23 cellular contexts compared by ENCODE assay signal in the genomic region with DNA sequence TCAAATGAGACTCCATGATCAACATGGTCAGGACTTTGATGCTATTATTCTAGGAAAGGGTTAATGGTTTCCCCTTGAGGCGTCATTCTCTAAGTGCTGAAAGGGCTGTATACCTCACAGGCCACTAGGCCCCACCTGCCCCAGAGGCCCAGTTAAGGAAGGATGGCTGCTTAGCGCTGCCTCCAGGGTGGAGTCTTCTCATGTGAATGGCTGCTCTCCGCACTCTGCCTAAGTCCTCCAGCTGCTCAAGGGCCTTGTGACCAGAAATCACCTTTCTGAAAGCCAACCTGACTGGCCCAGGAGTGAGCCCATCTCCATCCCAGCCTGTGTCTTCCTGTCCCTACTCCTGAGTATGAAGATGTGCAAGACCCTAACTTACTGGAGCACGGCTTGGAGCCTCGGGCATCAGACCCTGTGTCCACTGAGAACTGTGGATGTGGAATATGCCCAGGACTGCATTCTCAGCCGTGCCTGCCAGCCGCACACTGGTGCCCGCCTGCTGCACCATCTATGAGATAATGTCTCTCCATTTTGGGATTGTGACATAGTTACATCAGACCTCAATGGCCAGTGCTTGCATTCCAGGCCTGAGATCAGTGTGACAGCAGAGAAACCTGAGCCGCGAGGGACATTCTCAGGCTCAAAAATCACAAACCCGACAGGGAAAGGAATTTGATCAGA. TPM values are rescaled to one million over a fixed set of nuclear protein-coding genes. Genes with fewer than 3 reads are reported as not detected.
DNase-seq lines count a peak whose midpoint lies in the region; ATAC-seq, FAIRE-seq and TF ChIP-seq lines count a peak whose summit lies in the region.
"Had no signal": no experiment of that assay in that cellular context is flagged by ENCODE, and none has a peak within 500 bp of the region (broad histone marks: within the 10 kb centered on the region; RNA-seq: fewer than 3 reads in every experiment).

No MANE protein-coding gene starts in this region.

- intact Hi-C loops in HepG2 (cut with micrococcal nuclease; ENCODE audit: unreplicated experiment): no loop called here
- intact Hi-C loops in A673 (cut with micrococcal nuclease; ENCODE audit: unreplicated experiment): loop anchor here (2.0 kb wide), 1 partner anchor 646 kb away; no protein-coding TSS in a partner anchor

- H3K27ac ChIP-seq in HepG2 (ENCODE audit: extremely low read length, insufficient read depth, low read length): peak overlapping the region; percentile 39
- H3K27ac ChIP-seq in A673 (ENCODE audit: low read depth, low read length, poor library complexity, severe bottlenecking): no peak overlapping the region
- H3K27ac ChIP-seq: BLaER1, colonic mucosa, epithelial cell of prostate, RWPE1, upper lobe of left lung, VCaP had no signal

- H3K27me3 ChIP-seq in HepG2 (ENCODE audit: control insufficient read depth in 1 of 2, insufficient read depth in 2 of 2, low read length in 2 of 2) (peaks cover 0 to 13% of the 10 kb centered on the region in 2 experiments; a peak in 3 of 5 replicates), A673 (replicated peaks; ENCODE audit: insufficient read depth, low read depth, low read length, poor library complexity) (no peaks in the 10 kb centered on the region)
- H3K27me3 ChIP-seq: BLaER1, colonic mucosa, upper lobe of left lung had no signal

- CTCF ChIA-PET in WTC11 (lab: Charles Lee): interaction anchor here (1.9 to 8.5 kb wide), 2 partner anchors 29 to 433 kb away, joined by 6 to 152 read pairs; a partner anchor contains a TSS
- CTCF ChIA-PET in HepG2 (lab: Yijun Ruan, JAX; ENCODE audit: low intra/inter-chr PET ratio, low total read pairs): interaction anchor here (2.1 kb wide), 1 partner anchor 431 kb away, joined by 12 read pairs; no protein-coding TSS in a partner anchor
- CTCF ChIA-PET in A673 (lab: Charles Lee): no interaction called here

- BruUV-seq in HepG2 (replicated peaks; lab: Mats Ljungman, UMichigan) (no TSS peak), A673 (replicated peaks; lab: Mats Ljungman, UMichigan) (no TSS peak)

- peaks cover 11% of the 10 kb centered on the region for H3K27me3 Mint-ChIP-seq in WTC11 (ENCODE audit: low read depth)

- no peaks in the 10 kb centered on the region for H3K79me2 ChIP-seq in HepG2 (ENCODE audit: insufficient read depth, low read length)

- H3K4me3 Mint-ChIP-seq in WTC11: no peak overlapping the region
- no peak overlapping the region for H3K4me3 Mint-ChIP-seq in stimulated activated effector memory CD8-positive, alpha-beta T cell treated with anti-CD3 and anti-CD28 coated beads, Interleukin-12 subunit alpha, Interleukin-12 subunit beta, amount 100 ng/mL, for 72 hours
- H3K4me3 Mint-ChIP-seq: mesothelial cell of epicardium had no signal

- FAIRE-seq in HepG2 (lab: Jason Lieb, UNC): no peak
- FAIRE-seq in HTR-8/SVneo (lab: Jason Lieb, UNC): no peak
- FAIRE-seq: islet of Langerhans had no signal

- peak overlapping the region; percentile 89 for H3K27ac Mint-ChIP-seq in WTC11
- H3K27ac Mint-ChIP-seq in stimulated activated effector memory CD8-positive, alpha-beta T cell treated with anti-CD3 and anti-CD28 coated beads, Interleukin-12 subunit alpha, Interleukin-12 subunit beta, amount 100 ng/mL, for 72 hours: peak overlapping the region; percentile 71
- H3K27ac Mint-ChIP-seq: activated T-helper 2 cell treated with anti-CD3 and anti-CD28 coated beads, Interferon-gamma antibody, Interleukin-2, Interleukin-4, amounts not matched to agents 10 μg/mL and 5 μg/mL and 100 μg/mL, durations not matched to agents 14 hours and 24 hours and 36 hours; mesothelial cell of epicardium had no signal

- in situ Hi-C loops in HepG2 (cut with HindIII; ENCODE audit: extremely low pct_ligation_motif_present, low pct_unique_long_range_greater_than_20kb): loop anchor here (5.0 kb wide), 1 partner anchor 428 kb away; no protein-coding TSS in a partner anchor

- H4K20me1 ChIP-seq in HepG2 (ENCODE audit: insufficient read depth, low read length): no peaks in the 10 kb centered on the region
- H4K20me1 ChIP-seq: BLaER1 had no signal

- peaks cover 17% of the 10 kb centered on the region for H3K4me1 ChIP-seq in HepG2 (ENCODE audit: insufficient read depth, low read length)
- H3K4me1 ChIP-seq in A673 (ENCODE audit: insufficient read depth, low read length, poor library complexity, severe bottlenecking): no peaks in the 10 kb centered on the region
- H3K4me1 ChIP-seq: BLaER1, colonic mucosa had no signal

- ATAC-seq in WTC11: peak; percentile 55
- ATAC-seq in HepG2: peak; percentile 74
- no peak for ATAC-seq in stimulated activated effector memory CD8-positive, alpha-beta T cell treated with anti-CD3 and anti-CD28 coated beads, Interleukin-12 subunit alpha, Interleukin-12 subunit beta, amount 100 ng/mL, for 72 hours
- ATAC-seq in HG02885 (IDR thresholded peaks at IDR 0.05; ENCODE audit: poor library complexity, unreplicated experiment): no peak
- no peak for ATAC-seq in HG03175 (IDR thresholded peaks at IDR 0.05; ENCODE audit: unreplicated experiment)

- 67% methylated on average over 1 of the region's 11 CpGs for WGBS in HepG2 (ENCODE audit: low lambda C conversion rate)

- peak overlapping the region in 1 of 3 experiments; percentile 41; a peak in 2 of 6 replicates for H3K4me3 ChIP-seq in HepG2 (replicated peaks in 1 of 3; ENCODE audit: insufficient read depth in 1 of 3, low read depth in 2 of 3, low read length in 3 of 3)
- no peak overlapping the region for H3K4me3 ChIP-seq in A673 (ENCODE audit: low read depth, low read length, poor library complexity, severe bottlenecking)
- H3K4me3 ChIP-seq: BLaER1, colonic mucosa, smooth muscle cell, upper lobe of left lung had no signal

- TF ChIP-seq EP300 in HepG2 (IDR thresholded peaks at IDR 0.05; ENCODE audit: low read depth in 2 of 2, low read length in 2 of 2) (no peak; a peak in 1 of 4 replicates), HepG2 (CRISPR knock-in tag; IDR thresholded peaks at IDR 0.05; ENCODE audit: borderline replicate concordance) (no peak)

- H3K36me3 ChIP-seq in HepG2 (replicated peaks in 1 of 2; ENCODE audit: control insufficient read depth in 1 of 2, insufficient read depth in 2 of 2, low read length in 2 of 2): no peaks in the 10 kb centered on the region
- no peaks in the 10 kb centered on the region for H3K36me3 ChIP-seq in A673 (ENCODE audit: insufficient read depth, low read length, poor library complexity, severe bottlenecking)
- H3K36me3 ChIP-seq: BLaER1, colonic mucosa had no signal

- H3K9me3 ChIP-seq in HepG2 (ENCODE audit: low read length) (no peaks in the 10 kb centered on the region), A673 (ENCODE audit: low read depth, low read length, poor library complexity, severe bottlenecking) (no peaks in the 10 kb centered on the region)
- H3K9me3 ChIP-seq: BLaER1, colonic mucosa, upper lobe of left lung had no signal

- peak overlapping the region; percentile 77 for H3K4me2 ChIP-seq in HepG2 (ENCODE audit: low read depth, low read length)
- H3K4me2 ChIP-seq: BLaER1, smooth muscle cell had no signal

- H2AFZ ChIP-seq in HepG2 (ENCODE audit: low read length): no peak overlapping the region

- peaks cover 8% of the 10 kb centered on the region for H3K4me1 Mint-ChIP-seq in WTC11
- peaks cover 8% of the 10 kb centered on the region for H3K4me1 Mint-ChIP-seq in stimulated activated effector memory CD8-positive, alpha-beta T cell treated with anti-CD3 and anti-CD28 coated beads, Interleukin-12 subunit alpha, Interleukin-12 subunit beta, amount 100 ng/mL, for 72 hours

- no peak for TF ChIP-seq RAD21 in HepG2 (CRISPR knock-in tag; IDR thresholded peaks at IDR 0.05)

- no peaks in the 10 kb centered on the region for H3K36me3 Mint-ChIP-seq in WTC11
- H3K36me3 Mint-ChIP-seq in stimulated activated effector memory CD8-positive, alpha-beta T cell treated with anti-CD3 and anti-CD28 coated beads, Interleukin-12 subunit alpha, Interleukin-12 subunit beta, amount 100 ng/mL, for 72 hours: peaks cover 3% of the 10 kb centered on the region

- TF ChIP-seq CTCF in WTC11 (IDR thresholded peaks at IDR 0.05): no peak
- TF ChIP-seq CTCF in HepG2 (CRISPR knock-in tag; IDR thresholded peaks at IDR 0.05): no peak
- TF ChIP-seq CTCF in A673 (conservative IDR thresholded peaks at IDR 0.05; ENCODE audit: low read depth, low read length): no peak

- POLR2A ChIA-PET in WTC11 (lab: Charles Lee) (no interaction called here), HepG2 (lab: Yijun Ruan, JAX) (no interaction called here), A673 (lab: Charles Lee; ENCODE audit: low non-redundant PET) (no interaction called here)

- DNase-seq in WTC11 (ENCODE audit: low spot score): no peak
- DNase-seq in fibroblast of gingiva (ENCODE audit: low read depth): peak; percentile 53
- DNase-seq in HepG2 (ENCODE audit: low spot score): peak; percentile 52
- no peak for DNase-seq in stimulated activated effector memory CD8-positive, alpha-beta T cell treated with anti-CD3 and anti-CD28 coated beads, Interleukin-12 subunit alpha, Interleukin-12 subunit beta, amount 100 ng/mL, for 72 hours (ENCODE audit: low spot score in 2 of 2)
- no peak for DNase-seq in A673 (ENCODE audit: low spot score)
- DNase-seq in HTR-8/SVneo (ENCODE audit: insufficient read length, low spot score): no peak
- DNase-seq: activated CD8-positive, alpha-beta memory T cell treated with anti-CD3 and anti-CD28 coated beads for 24 hours; amniotic stem cell; colonic mucosa; DMS153; NCI-H1092 treated with DMSO at 0.1 percent for 48 hours; occipital lobe had no signal

- peak overlapping the region; percentile 20; the same call in 1 of the 2 replicates for H3K9ac ChIP-seq in HepG2 (ENCODE audit: insufficient read depth, low read depth, low read length)
- H3K9ac ChIP-seq: BLaER1 had no signal

- TF ChIP-seq POLR2A in HepG2 (IDR thresholded peaks at IDR 0.05; ENCODE audit: insufficient read depth in 1 of 2, low read depth in 2 of 2, low read length in 2 of 2): no peak

- no peaks in the 10 kb centered on the region for H3K9me3 Mint-ChIP-seq in WTC11
- H3K9me3 Mint-ChIP-seq in stimulated activated effector memory CD8-positive, alpha-beta T cell treated with anti-CD3 and anti-CD28 coated beads, Interleukin-12 subunit alpha, Interleukin-12 subunit beta, amount 100 ng/mL, for 72 hours: no peaks in the 10 kb centered on the region
- H3K9me3 Mint-ChIP-seq: activated T-helper 2 cell treated with anti-CD3 and anti-CD28 coated beads, Interferon-gamma antibody, Interleukin-2, Interleukin-4, amounts not matched to agents 10 μg/mL and 5 μg/mL and 100 μg/mL, durations not matched to agents 14 hours and 24 hours and 36 hours; mesothelial cell of epicardium had no signal

RNA-seq across cellular contexts. Expression of a gene that starts 51.0 kb away (rescaled TPM):
- total RNA-seq in WTC11 (2021) (24.3 to 28.7 TPM (median 25.2 TPM) in 3 replicates), HepG2 (2016; rRNA removed; fragmentation: Illumina TruSeq; extraction: Trizol) (0.27 and 0.46 TPM in 2 replicates), A673 (2021) (51.9 and 52.5 TPM in 2 replicates)
- not detected in 2 replicates for total RNA-seq in HepG2 (2016; cell fraction: cytosol; rRNA removed; fragmentation: Illumina TruSeq; extraction: Trizol; ENCODE audit: low read depth)
- total RNA-seq in HepG2 (2016; cell fraction: insoluble cytoplasmic fraction; rRNA removed; fragmentation: Illumina TruSeq; extraction: Trizol): 0.06 and 0.26 TPM in 2 replicates
- total RNA-seq in HepG2 (2016; cell fraction: membrane; rRNA removed; fragmentation: Illumina TruSeq; extraction: Trizol): 0.10 and 0.15 TPM in 2 replicates
- 0.78 and 0.81 TPM in 2 replicates for total RNA-seq in HepG2 (2016; cell fraction: nucleus; rRNA removed; fragmentation: Illumina TruSeq; extraction: Trizol)
- 0.13 and 0.21 TPM in 2 replicates for polyA plus RNA-seq in HepG2 (2011; rRNA removed)
- polyA plus RNA-seq in HepG2 (2011; cell fraction: cytosol; rRNA removed): 0.17 and 0.23 TPM in 2 replicates
- 0.29 and 0.31 TPM in 2 replicates for polyA plus RNA-seq in HepG2 (2011; cell fraction: nucleus; rRNA removed)
- polyA plus RNA-seq in HepG2 (2012): 0.12 and 0.40 TPM in 2 replicates
- polyA plus RNA-seq in HepG2 (2016; cell fraction: cytosol; fragmentation: Illumina TruSeq; extraction: Trizol; ENCODE audit: low read depth): 0.03 TPM in 1 of 2 replicates, not detected in the other
- 0.11 and 0.15 TPM in 2 replicates for polyA plus RNA-seq in HepG2 (2016; cell fraction: insoluble cytoplasmic fraction; fragmentation: Illumina TruSeq; extraction: Trizol; ENCODE audit: low read depth)
- 0.08 and 0.15 TPM in 2 replicates for polyA plus RNA-seq in HepG2 (2016; cell fraction: membrane; fragmentation: Illumina TruSeq; extraction: Trizol; ENCODE audit: low read depth)
- polyA plus RNA-seq in HepG2 (2016; cell fraction: nucleus; fragmentation: Illumina TruSeq; extraction: Trizol; ENCODE audit: insufficient read depth, low read depth): 0.07 and 0.15 TPM in 2 replicates
- 0.74 and 44.9 TPM in 2 replicates for polyA minus RNA-seq in HepG2 (2011; rRNA and poly(A)+ RNA removed; ENCODE audit: low replicate concordance)
- 0.53 and 0.69 TPM in 2 replicates for polyA minus RNA-seq in HepG2 (2011; cell fraction: cytosol; rRNA and poly(A)+ RNA removed)
- polyA minus RNA-seq in HepG2 (2011; cell fraction: nucleus; rRNA and poly(A)+ RNA removed): 1.0 and 1.2 TPM in 2 replicates

Comparison
In these comparisons a context has a peak if more than half of its experiments do, and no peak if none do; other contexts are left out.
1. ATAC-seq: peak in WTC11 (single experiment) and HepG2 (single experiment); none in stimulated activated effector memory CD8-positive, alpha-beta T cell treated with anti-CD3 and anti-CD28 coated beads, Interleukin-12 subunit alpha, Interleukin-12 subunit beta, amount 100 ng/mL, for 72 hours (single experiment), HG02885 (single experiment) and HG03175 (single experiment).
2. DNase-seq: peak in fibroblast of gingiva (single experiment) and HepG2 (single experiment); none in WTC11 (single experiment), stimulated activated effector memory CD8-positive, alpha-beta T cell treated with anti-CD3 and anti-CD28 coated beads, Interleukin-12 subunit alpha, Interleukin-12 subunit beta, amount 100 ng/mL, for 72 hours (0 of 2), A673 (single experiment) and HTR-8/SVneo (single experiment).
3. RNA of a gene that starts 51.0 kb away (total RNA-seq): 51.9 to 52.5 TPM in A673 and 24.3 to 28.7 TPM in WTC11; 0.06 to 0.81 TPM in HepG2; every median in the first group is over 10 times any median in the second.